Comparison of ENCODE assay signal across 1 cellular context in the genomic region with DNA sequence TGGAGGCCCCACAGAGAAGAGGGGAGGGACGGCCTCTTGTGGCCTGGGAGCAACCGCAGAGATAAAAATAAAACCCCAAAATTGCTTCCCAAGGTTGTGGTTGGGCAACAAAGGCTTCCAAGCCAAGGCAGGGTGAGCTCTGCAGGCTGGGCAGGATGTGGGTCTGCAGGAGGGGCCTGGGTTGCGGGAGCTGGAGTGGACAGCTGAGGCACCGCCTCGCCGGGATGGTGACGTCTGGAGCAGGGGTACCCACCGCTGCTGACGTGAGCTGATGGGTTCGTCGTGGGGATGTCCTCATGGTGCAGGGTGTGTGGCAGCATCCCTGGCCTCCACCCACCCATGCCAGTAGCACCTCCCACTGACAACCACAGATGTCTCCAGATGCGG.
TF ChIP-seq lines count a peak whose summit lies in the region.

No MANE protein-coding gene starts in this region.

TF ChIP-seq in HEK293T, 16 proteins besides CTCF, POLR2A, EP300 and RAD21:
- no peak for TF ChIP-seq FOXM1 (IDR thresholded peaks at IDR 0.05; ENCODE audit: borderline replicate concordance)
- TF ChIP-seq CTBP1 (IDR thresholded peaks at IDR 0.05; ENCODE audit: borderline replicate concordance), result no peak
- no peak for TF ChIP-seq ELF4 (IDR thresholded peaks at IDR 0.05)
- no peak for TF ChIP-seq NFRKB (IDR thresholded peaks at IDR 0.05)
- no peak for TF ChIP-seq ZNF384 (IDR thresholded peaks at IDR 0.05)
TF ChIP-seq in HEK293T: peak in this region for 0.
